In genomic region chr9:99071313-99072039, GRCh38 we compare ENCODE assay signal across 14 cellular contexts. TPM values are rescaled to one million over a fixed set of nuclear protein-coding genes. Genes with fewer than 3 reads are reported as not detected.
DNase-seq lines count a peak whose midpoint lies in the region; ATAC-seq, FAIRE-seq and TF ChIP-seq lines count a peak whose summit lies in the region.
"Had no signal": no experiment of that assay in that cellular context is flagged by ENCODE, and none has a peak within 500 bp of the region (broad histone marks: within the 10 kb centered on the region; RNA-seq: fewer than 3 reads in every experiment).

No MANE protein-coding gene starts in this region.

- no peak for TF ChIP-seq POLR2A in gastroesophageal sphincter (IDR thresholded peaks at IDR 0.05)

- H3K27me3 Mint-ChIP-seq in activated CD8-positive, alpha-beta T cell treated with anti-CD3 and anti-CD28 coated beads for 36 hours = no peaks in the 10 kb centered on the region
- H3K27me3 Mint-ChIP-seq: IgD-negative memory B cell had no signal

- H3K36me3 Mint-ChIP-seq in activated CD8-positive, alpha-beta T cell treated with anti-CD3 and anti-CD28 coated beads for 36 hours (ENCODE audit: low read depth) = no peaks in the 10 kb centered on the region
- H3K36me3 Mint-ChIP-seq: IgD-negative memory B cell had no signal

- POLR2A ChIA-PET in activated CD8-positive, alpha-beta T cell treated with anti-CD3 and anti-CD28 coated beads for 36 hours (lab: Charles Lee) = interaction anchor here (0.8 to 1.5 kb wide), 2 partner anchors 12 to 22 kb away, joined by 3 to 4 read pairs; no protein-coding TSS in a partner anchor

- no peak overlapping the region for H3K27ac Mint-ChIP-seq in activated CD8-positive, alpha-beta T cell treated with anti-CD3 and anti-CD28 coated beads for 36 hours

- H3K36me3 ChIP-seq in gastroesophageal sphincter (peaks cover 0 to 46% of the 10 kb centered on the region in 2 donors), small intestine (ENCODE audit: control insufficient read depth in 2 of 2, insufficient read depth in 2 of 2, low read length in 2 of 2) (no peaks in the 10 kb centered on the region)

- H3K4me1 ChIP-seq in gastroesophageal sphincter = peaks cover 0 to 8% (median 0%) of the 10 kb centered on the region in 3 donors
- peaks cover 0 to 3% of the 10 kb centered on the region in 2 donors for H3K4me1 ChIP-seq in small intestine (ENCODE audit: control insufficient read depth in 2 of 2, insufficient read depth in 1 of 2, low read depth in 1 of 2, low read length in 1 of 2)

- H3K9me3 Mint-ChIP-seq in activated CD8-positive, alpha-beta T cell treated with anti-CD3 and anti-CD28 coated beads for 36 hours = no peaks in the 10 kb centered on the region
- H3K9me3 Mint-ChIP-seq: IgD-negative memory B cell had no signal

- 86 to 90% methylated on average over 7 to 9 of the region's 9 CpGs for WGBS in gastroesophageal sphincter (ENCODE audit: low coverage in 1 of 2), 2 donors
- 83 to 97% (median 89%) methylated on average over 9 of the region's 9 CpGs for WGBS in small intestine, 3 donors

- CTCF ChIA-PET in activated CD8-positive, alpha-beta T cell treated with anti-CD3 and anti-CD28 coated beads for 36 hours (lab: Charles Lee) = no interaction called here

- no peak for TF ChIP-seq EP300 in gastroesophageal sphincter (IDR thresholded peaks at IDR 0.05)

- H3K9me3 ChIP-seq in gastroesophageal sphincter (no peaks in the 10 kb centered on the region), small intestine (ENCODE audit: control insufficient read depth, low read depth) (no peaks in the 10 kb centered on the region)

- H3K27ac ChIP-seq in gastroesophageal sphincter (peak overlapping the region in 3 of 4 donors; percentile 7 to 34 (median 17)), small intestine (ENCODE audit: low read depth in 1 of 2, low read length in 1 of 2) (no peak overlapping the region)

- intact Hi-C loops in activated CD8-positive, alpha-beta T cell treated with anti-CD3 and anti-CD28 coated beads for 36 hours (cut with micrococcal nuclease) = no loop called here
- intact Hi-C loops in sciatic nerve (cut with DNase I) = no loop called here

- H3K4me3 ChIP-seq in gastroesophageal sphincter (no peak overlapping the region), small intestine (ENCODE audit: low read depth in 1 of 2, low read length in 2 of 2) (no peak overlapping the region)

- TF ChIP-seq CTCF in activated CD8-positive, alpha-beta T cell treated with anti-CD3 and anti-CD28 coated beads for 36 hours (IDR thresholded peaks at IDR 0.05) = no peak
- no peak for TF ChIP-seq CTCF in gastroesophageal sphincter (IDR thresholded peaks at IDR 0.05)

- no peak for FAIRE-seq in small intestine (lab: Jason Lieb, UNC)
- FAIRE-seq: GM19239 had no signal

- peak; percentile 65 for ATAC-seq in activated CD8-positive, alpha-beta T cell treated with anti-CD3 and anti-CD28 coated beads for 36 hours
- ATAC-seq in gastroesophageal sphincter = peak; percentile 24
- ATAC-seq in sciatic nerve = peak; percentile 66
- no peak for ATAC-seq in HG03135 (IDR thresholded peaks at IDR 0.05; ENCODE audit: unreplicated experiment)

- DNase-seq in EH (ENCODE audit: low read depth) (peak; percentile 55), sciatic nerve (ENCODE audit: low spot score) (no peak), small intestine (no peak), NCI-H526 treated with DMSO at 0.1 percent for 48 hours (lab: John Stamatoyannopoulos, UW) (no peak), nucleus accumbens (lab: John Stamatoyannopoulos, UW) (no peak)
- peak; percentile 35 for DNase-seq in activated CD8-positive, alpha-beta T cell treated with anti-CD3 and anti-CD28 coated beads for 36 hours
- DNase-seq: activated CD4-positive, alpha-beta T cell treated with anti-CD3 and anti-CD28 coated beads for 48 hours; activated effector memory CD4-positive, alpha-beta T cell treated with anti-CD3 and anti-CD28 coated beads, Interleukin-2, amount 50 U/mL, for 16 hours; C1 segment of cervical spinal cord; RPMI8226 had no signal

- no peaks in the 10 kb centered on the region for H3K27me3 ChIP-seq in gastroesophageal sphincter
- H3K27me3 ChIP-seq in small intestine (ENCODE audit: control insufficient read depth in 2 of 2, insufficient read depth in 2 of 2, low read length in 2 of 2) = no peaks in the 10 kb centered on the region

- H3K4me3 Mint-ChIP-seq in activated CD8-positive, alpha-beta T cell treated with anti-CD3 and anti-CD28 coated beads for 36 hours = no peak overlapping the region
- H3K4me3 Mint-ChIP-seq: IgD-negative memory B cell had no signal

- peaks cover 49% of the 10 kb centered on the region for H3K4me1 Mint-ChIP-seq in activated CD8-positive, alpha-beta T cell treated with anti-CD3 and anti-CD28 coated beads for 36 hours (ENCODE audit: low read depth)

RNA-seq across cellular contexts. Expression of gene TGFBR1, which starts 33.4 kb away (rescaled TPM):
- total RNA-seq in activated CD8-positive, alpha-beta T cell treated with anti-CD3 and anti-CD28 coated beads for 36 hours = 10 to 100 TPM; 34.3 to 36.5 TPM
- total RNA-seq in gastroesophageal sphincter (10 to 100 TPM; 37.0 to 65.8 (median 48.8) TPM), sciatic nerve (71.3 TPM)
- polyA plus RNA-seq in small intestine = 1 to 10 TPM; 3.8 to 9.8 (median 3.8) TPM

Comparison
In these comparisons a context has a peak if more than half of its experiments do, and no peak if none do; other contexts are left out.
1. DNase-seq: peak in EH (single experiment) and activated CD8-positive, alpha-beta T cell treated with anti-CD3 and anti-CD28 coated beads for 36 hours (single experiment); none in sciatic nerve (single experiment), small intestine (single experiment), NCI-H526 treated with DMSO at 0.1 percent for 48 hours (single experiment) and nucleus accumbens (0 of 56).
2. H3K27ac ChIP-seq: peak in gastroesophageal sphincter (3 of 4); none in small intestine (0 of 2).